Comparison of ENCODE assay signal across 9 cellular contexts in genomic region chr3:71753716-71754609, GRCh38. TPM values are rescaled to one million over a fixed set of nuclear protein-coding genes. Genes with fewer than 3 reads are reported as not detected.
DNase-seq lines count a peak whose midpoint lies in the region; TF ChIP-seq lines count a peak whose summit lies in the region.
"Had no signal": no experiment of that assay in that cellular context is flagged by ENCODE, and none has a peak within 500 bp of the region (broad histone marks: within the 10 kb centered on the region; RNA-seq: fewer than 3 reads in every experiment).

Gene GPR27 (plus strand): TSS chr3:71753855. CDS start chr3:71754050, 195 bp downstream.

- peaks cover 3 to 9% (median 5%) of the 10 kb centered on the region in 4 donors for H3K4me1 Mint-ChIP-seq in CD4-positive, alpha-beta memory T cell
- H3K4me1 Mint-ChIP-seq in brain, result peaks cover 31% of the 10 kb centered on the region

- intact Hi-C loops in CD4-positive, alpha-beta memory T cell (cut with micrococcal nuclease), result no loop called here

- H3K36me3 Mint-ChIP-seq in CD4-positive, alpha-beta memory T cell, result peaks cover 0 to 3% of the 10 kb centered on the region in 2 donors
- peaks cover 8% of the 10 kb centered on the region for H3K36me3 Mint-ChIP-seq in brain

- H3K4me3 Mint-ChIP-seq in CD4-positive, alpha-beta memory T cell, result peak within 1 kb of the TSS; percentile 31 to 84 (median 76)
- peak within 1 kb of the TSS; percentile 70 to 88 (median 80) for H3K4me3 Mint-ChIP-seq in brain

- peaks cover 0 to 4% (median 0%) of the 10 kb centered on the region in 8 donors for H3K9me3 Mint-ChIP-seq in CD4-positive, alpha-beta memory T cell
- H3K9me3 Mint-ChIP-seq in brain, result peaks cover 0 to 7% (median 4%) of the 10 kb centered on the region in 5 experiments

- peak; percentile 20 to 45 (median 34) for DNase-seq in CD4-positive, alpha-beta memory T cell
- peak; percentile 32 for DNase-seq in MG63
- DNase-seq in KG1 (lab: John Stamatoyannopoulos, UW), result no peak
- no peak for DNase-seq in NK-92 treated with Interleukin-12 subunit alpha and Interleukin-12 subunit beta, amount 100 ng/mL, for 24 hours (lab: John Stamatoyannopoulos, UW)
- DNase-seq in superior temporal gyrus (ENCODE audit: extremely low spot score), result no peak

- no peak for TF ChIP-seq CTCF in brain (conservative IDR thresholded peaks at IDR 0.05)

- peaks cover 5% of the 10 kb centered on the region for H3K4me1 ChIP-seq in CD4-positive, alpha-beta memory T cell (ENCODE audit: insufficient read depth, low read length)

- H3K27ac ChIP-seq in CD4-positive, alpha-beta memory T cell (ENCODE audit: low read depth, low read length), result no peak within 1 kb of the TSS
- peak within 1 kb of the TSS in 2 of 21 experiments; percentile 42 to 70 for H3K27ac ChIP-seq in skin epidermis
- H3K27ac ChIP-seq: KMS-11 had no signal

- peak within 1 kb of the TSS in 1 of 7 donors; percentile 71 for H3K27ac Mint-ChIP-seq in CD4-positive, alpha-beta memory T cell
- H3K27ac Mint-ChIP-seq in brain, result peak within 1 kb of the TSS in 4 of 5 experiments; percentile 28 to 72 (median 58)

- peaks cover 19 to 27% of the 10 kb centered on the region in 2 donors for H3K27me3 Mint-ChIP-seq in CD4-positive, alpha-beta memory T cell
- peaks cover 13% of the 10 kb centered on the region for H3K27me3 Mint-ChIP-seq in brain

- no peaks in the 10 kb centered on the region for H3K36me3 ChIP-seq in CD4-positive, alpha-beta memory T cell (ENCODE audit: insufficient read depth, low read length)
- H3K36me3 ChIP-seq in MG63, result no peaks in the 10 kb centered on the region

- H3K4me3 ChIP-seq in CD4-positive, alpha-beta memory T cell (ENCODE audit: low read length in 2 of 2), result peak within 1 kb of the TSS in 1 of 2 donors; percentile 10
- H3K4me3 ChIP-seq in MG63, result peak within 1 kb of the TSS; percentile 37
- H3K4me3 ChIP-seq in iPS-18c (ENCODE audit: insufficient read depth, low read depth, low read length), result peak within 1 kb of the TSS; percentile 69
- H3K4me3 ChIP-seq in skin epidermis, result peak within 1 kb of the TSS; percentile 19 to 55 (median 34)

- H3K27me3 ChIP-seq in CD4-positive, alpha-beta memory T cell (ENCODE audit: insufficient read depth, low read length), result peaks cover 12% of the 10 kb centered on the region
- no peaks in the 10 kb centered on the region for H3K27me3 ChIP-seq in MG63

- H3K9me3 ChIP-seq in CD4-positive, alpha-beta memory T cell (ENCODE audit: control insufficient read depth in 1 of 2, low read length in 2 of 2), result no peaks in the 10 kb centered on the region
- H3K9me3 ChIP-seq in MG63 (no peaks in the 10 kb centered on the region), iPS-18c (ENCODE audit: control insufficient read depth, insufficient read depth, low read length) (no peaks in the 10 kb centered on the region)

- POLR2A ChIA-PET in CD4-positive, alpha-beta memory T cell (lab: Charles Lee; ENCODE audit: partially characterized antibody), result no interaction called here

- CTCF ChIA-PET in CD4-positive, alpha-beta memory T cell (lab: Charles Lee; ENCODE audit: partially characterized antibody), result no interaction called here

RNA-seq across cellular contexts. Expression of gene GPR27, which starts in this region (rescaled TPM):
- total RNA-seq in CD4-positive, alpha-beta memory T cell, result under 1 TPM; 0.17 to 0.38 TPM
- 1 to 10 TPM in 1 of 2 donors, under 1 TPM in 1; 0.79 to 1.4 TPM for polyA plus RNA-seq in CD4-positive, alpha-beta memory T cell
- total RNA-seq in MG63 (2014; rRNA removed; shearing (Covaris generic); ENCODE audit: low replicate concordance), result 7.0 and 8.5 TPM in 2 replicates
- polyA plus RNA-seq in brain (ENCODE audit: insufficient read depth, low read depth, low replicate concordance), result 9.5 TPM

Comparison
In these comparisons a context has a peak if more than half of its experiments do, and no peak if none do; other contexts are left out.
1. DNase-seq: peak in CD4-positive, alpha-beta memory T cell (5 of 5) and MG63 (single experiment); none in KG1 (single experiment), NK-92 treated with Interleukin-12 subunit alpha and Interleukin-12 subunit beta, amount 100 ng/mL, for 24 hours (single experiment) and superior temporal gyrus (single experiment).